Comparison of ENCODE assay signal across 35 cellular contexts in genomic region chr2:47796090-47796697, GRCh38.
"Had no signal": no experiment of that assay in that cellular context is flagged by ENCODE, and none has a peak within 500 bp of the region (broad histone marks: within the 10 kb centered on the region; RNA-seq: fewer than 3 reads in every experiment).

No MANE protein-coding gene starts in this region.

- H3K4me1 Mint-ChIP-seq: endodermal cell had no signal

- H3K27ac ChIP-seq: adrenal gland, body of pancreas, coronary artery, esophagus muscularis mucosa, foreskin keratinocyte, gastrocnemius medialis, heart left ventricle, WERI-Rb-1 had no signal

- H3K4me1 ChIP-seq: adrenal gland, foreskin keratinocyte, gastrocnemius medialis had no signal

- H3K27me3 ChIP-seq: adrenal gland, body of pancreas, dorsolateral prefrontal cortex, esophagus muscularis mucosa, foreskin keratinocyte, gastrocnemius medialis, heart left ventricle had no signal

- H3K27ac Mint-ChIP-seq: activated naive CD4-positive, alpha-beta T cell treated with anti-CD3 and anti-CD28 coated beads for 36 hours; activated naive CD8-positive, alpha-beta T cell treated with anti-CD3 and anti-CD28 coated beads for 36 hours; activated naive CD8-positive, alpha-beta T cell treated with anti-CD3 and anti-CD28 coated beads, Interleukin-2, amount 50 U/mL, for 24 hours; activated T-helper 2 cell treated with anti-CD3 and anti-CD28 coated beads, Interferon-gamma antibody, Interleukin-2, Interleukin-4, amounts not matched to agents 10 μg/mL and 5 μg/mL and 100 μg/mL, durations not matched to agents 14 hours and 24 hours and 36 hours; dendritic cell treated with granulocyte-macrophage colony-stimulating factor and Interleukin-4, amounts not matched to agents 40 ng/mL and 50 ng/mL, for 4 days; endodermal cell; T-helper 2 cell treated with Interferon-gamma antibody and Interleukin-4, amounts not matched to agents 5 μg/mL and 100 μg/mL, for 36 hours had no signal

- ATAC-seq: activated CD8-positive, alpha-beta T cell treated with anti-CD3 and anti-CD28 coated beads for 36 hours; activated naive CD8-positive, alpha-beta T cell treated with anti-CD3 and anti-CD28 coated beads, Interleukin-2, amount 50 U/mL, for 24 hours; activated T-cell treated with anti-CD3 and anti-CD28 coated beads, Interleukin-2, amount 50 U/mL, for 4 hours; body of pancreas; foreskin keratinocyte; gastrocnemius medialis; heart left ventricle; T-helper 17 cell had no signal

- H3K9me3 Mint-ChIP-seq: activated CD8-positive, alpha-beta T cell treated with anti-CD3 and anti-CD28 coated beads for 36 hours; activated naive CD4-positive, alpha-beta T cell treated with anti-CD3 and anti-CD28 coated beads, Interleukin-2, amount 50 U/mL, for 24 hours; activated naive CD8-positive, alpha-beta T cell treated with anti-CD3 and anti-CD28 coated beads, Interleukin-2, amount 50 U/mL, for 24 hours; activated T-cell treated with anti-CD3 and anti-CD28 coated beads, Interleukin-2, amount 50 U/mL, for 4 hours; activated T-helper 2 cell treated with anti-CD3 and anti-CD28 coated beads, Interferon-gamma antibody, Interleukin-2, Interleukin-4, amounts not matched to agents 10 μg/mL and 5 μg/mL and 100 μg/mL, durations not matched to agents 14 hours and 24 hours and 36 hours; central memory CD8-positive, alpha-beta T cell; dendritic cell treated with granulocyte-macrophage colony-stimulating factor and Interleukin-4, amounts not matched to agents 40 ng/mL and 50 ng/mL, for 4 days; endodermal cell; T-helper 2 cell treated with Interferon-gamma antibody and Interleukin-4, amounts not matched to agents 5 μg/mL and 100 μg/mL, for 36 hours had no signal

- H3K27me3 Mint-ChIP-seq: activated CD8-positive, alpha-beta T cell treated with anti-CD3 and anti-CD28 coated beads for 36 hours; activated naive CD4-positive, alpha-beta T cell treated with anti-CD3 and anti-CD28 coated beads, Interleukin-2, amount 50 U/mL, for 24 hours; activated naive CD8-positive, alpha-beta T cell treated with anti-CD3 and anti-CD28 coated beads for 36 hours; activated naive CD8-positive, alpha-beta T cell treated with anti-CD3 and anti-CD28 coated beads, Interleukin-2, amount 50 U/mL, for 24 hours; central memory CD8-positive, alpha-beta T cell; dendritic cell treated with granulocyte-macrophage colony-stimulating factor and Interleukin-4, amounts not matched to agents 40 ng/mL and 50 ng/mL, for 4 days; T-helper 17 cell had no signal

- H3K9me3 ChIP-seq: adrenal gland, body of pancreas, esophagus muscularis mucosa, gastrocnemius medialis, heart left ventricle had no signal

- DNase-seq: activated CD4-positive, alpha-beta T cell treated with anti-CD3 and anti-CD28 coated beads for 4 hours; activated CD4-positive, alpha-beta T cell treated with anti-CD3 and anti-CD28 coated beads, Interleukin-2, amount 50 U/mL, for 1 hour; activated CD4-positive, alpha-beta T cell treated with anti-CD3 and anti-CD28 coated beads, Interleukin-2, amount 50 U/mL, for 48 hours; activated CD4-positive, CD25-positive, alpha-beta regulatory T cell; activated CD4-positive, CD25-positive, alpha-beta regulatory T cell treated with anti-CD3 and anti-CD28 coated beads, Interleukin-2, amount 50 U/mL, for 72 hours; activated CD8-positive, alpha-beta memory T cell treated with anti-CD3 and anti-CD28 coated beads for 24 hours; activated CD8-positive, alpha-beta T cell treated with anti-CD3 and anti-CD28 coated beads for 36 hours; activated effector memory CD4-positive, alpha-beta T cell treated with anti-CD3 and anti-CD28 coated beads, Interleukin-2, amount 50 U/mL, for 16 hours; activated naive CD4-positive, alpha-beta T cell treated with anti-CD3 and anti-CD28 coated beads for 36 hours; activated naive CD8-positive, alpha-beta T cell treated with anti-CD3 and anti-CD28 coated beads for 36 hours; activated naive CD8-positive, alpha-beta T cell treated with anti-CD3 and anti-CD28 coated beads, Interleukin-2, amount 50 U/mL, for 24 hours; activated T-cell treated with anti-CD3 and anti-CD28 coated beads, Interleukin-2, amount 50 U/mL, for 4 hours; adrenal gland; amygdala; aorta; body of pancreas; dorsolateral prefrontal cortex; effector memory CD4-positive, alpha-beta T cell; endodermal cell; erythroblast; foreskin keratinocyte; gastrocnemius medialis; glutamatergic neuron; heart left ventricle; T-helper 1 cell; T-helper 17 cell; T1000; WERI-Rb-1 had no signal

- H3K4me3 Mint-ChIP-seq: activated CD8-positive, alpha-beta T cell treated with anti-CD3 and anti-CD28 coated beads for 36 hours; activated naive CD4-positive, alpha-beta T cell treated with anti-CD3 and anti-CD28 coated beads for 36 hours; activated naive CD4-positive, alpha-beta T cell treated with anti-CD3 and anti-CD28 coated beads, Interleukin-2, amount 50 U/mL, for 24 hours; activated naive CD8-positive, alpha-beta T cell treated with anti-CD3 and anti-CD28 coated beads for 36 hours; activated naive CD8-positive, alpha-beta T cell treated with anti-CD3 and anti-CD28 coated beads, Interleukin-2, amount 50 U/mL, for 24 hours; activated T-cell treated with anti-CD3 and anti-CD28 coated beads, Interleukin-2, amount 50 U/mL, for 4 hours; central memory CD8-positive, alpha-beta T cell; dendritic cell treated with granulocyte-macrophage colony-stimulating factor and Interleukin-4, amounts not matched to agents 40 ng/mL and 50 ng/mL, for 4 days; endodermal cell; T-helper 17 cell; T-helper 2 cell treated with Interferon-gamma antibody and Interleukin-4, amounts not matched to agents 5 μg/mL and 100 μg/mL, for 36 hours had no signal

- H3K4me3 ChIP-seq: adrenal gland, body of pancreas, coronary artery, dorsolateral prefrontal cortex, esophagus muscularis mucosa, gastrocnemius medialis, heart left ventricle had no signal
